ENCODE assay signal across 8 cellular contexts in genomic region chr1:67532452-67533216, GRCh38.
A peak's percentile ranks its signal among the peaks of the same experiment; 100 is the strongest.
DNase-seq lines count a peak whose midpoint lies in the region; ATAC-seq, FAIRE-seq and TF ChIP-seq lines count a peak whose summit lies in the region.

No MANE protein-coding gene starts in this region.

- DNase-seq in COR-L47 (lab: John Stamatoyannopoulos, UW): peak; percentile 50
- peak; percentile 19 for DNase-seq in GM19240 (ENCODE audit: insufficient read length, low spot score)
- DNase-seq in HS-5 (ENCODE audit: low read depth): peak; percentile 61
- peak; percentile 60 for DNase-seq in NCI-H748 treated with DMSO at 0.1 percent for 48 hours (lab: John Stamatoyannopoulos, UW)
- DNase-seq in MCF 10A (ENCODE audit: unreplicated experiment): peak; percentile 76
- peak; percentile 45 for DNase-seq in stomach

- H3K27me3 ChIP-seq in stomach: no peaks in the 10 kb centered on the region

- no peak for TF ChIP-seq POLR2A in stomach (IDR thresholded peaks at IDR 0.05)

- BruUV-seq in MCF 10A (replicated peaks; lab: Mats Ljungman, UMichigan): no TSS peak

- intact Hi-C loops in MCF 10A (cut with micrococcal nuclease): no loop called here
- intact Hi-C loops in stomach (cut with DNase I; ENCODE audit: low total_unique reads): loop anchor here (10.0 kb wide), 1 partner anchor 232 kb away; no protein-coding TSS in a partner anchor

- H3K36me3 ChIP-seq in stomach: no peaks in the 10 kb centered on the region

- no peaks in the 10 kb centered on the region for H3K27me3 Mint-ChIP-seq in MCF 10A (ENCODE audit: insufficient read depth, unreplicated experiment)

- H3K9me3 Mint-ChIP-seq in MCF 10A (ENCODE audit: unreplicated experiment): no peaks in the 10 kb centered on the region

- no peak for TF ChIP-seq EP300 in stomach (IDR thresholded peaks at IDR 0.05)

- CTCF ChIA-PET in MCF 10A (lab: Yijun Ruan, JAX): interaction anchor here (0.6 to 12.4 kb wide), 38 partner anchors 9 to 1153 kb away, joined by 3 to 386 read pairs (median 4); no protein-coding TSS in a partner anchor

- POLR2A ChIA-PET in MCF 10A (lab: Yijun Ruan, JAX): interaction anchor here (0.8 to 7.6 kb wide), 8 partner anchors 29 to 299 kb away, joined by 3 to 69 read pairs (median 4); partner anchors contain the start of gene GADD45A

- H3K27ac ChIP-seq in stomach: peak overlapping the region in 2 of 5 donors; percentile 32 to 72

- H3K4me3 ChIP-seq in stomach: no peak overlapping the region

- TF ChIP-seq CTCF in MCF 10A (IDR thresholded peaks at IDR 0.05; ENCODE audit: unreplicated experiment) (peak; percentile 73), stomach (IDR thresholded peaks at IDR 0.05) (peak in 5 of 7 experiments; percentile 63 to 88 (median 68))

- peaks cover 6% of the 10 kb centered on the region for H3K4me1 Mint-ChIP-seq in MCF 10A (ENCODE audit: insufficient read depth, unreplicated experiment)

- no peak for ATAC-seq in HG02571 (IDR thresholded peaks at IDR 0.05; ENCODE audit: unreplicated experiment)

- H3K4me1 ChIP-seq in stomach: peaks cover 0 to 30% (median 18%) of the 10 kb centered on the region in 4 donors

- H3K9me3 ChIP-seq in stomach: no peaks in the 10 kb centered on the region

- no peak overlapping the region for H3K4me3 Mint-ChIP-seq in MCF 10A (ENCODE audit: unreplicated experiment)

- FAIRE-seq in islet of Langerhans (lab: Jason Lieb, UNC): peak; percentile 82

- WGBS in stomach, 5 donors: 59 to 73% (median 66%) methylated on average over 7 of the region's 7 CpGs

- H3K27ac Mint-ChIP-seq in MCF 10A (ENCODE audit: low read depth, unreplicated experiment): no peak overlapping the region

- peaks cover 6% of the 10 kb centered on the region for H3K36me3 Mint-ChIP-seq in MCF 10A (ENCODE audit: insufficient read depth, unreplicated experiment)

Comparison
In these comparisons a context has a peak if more than half of its experiments do, and no peak if none do; other contexts are left out.
1. DNase-seq: peak in every context shown above with its lines; median percentile 76 in MCF 10A; 61 in HS-5; 60 in NCI-H748 treated with DMSO at 0.1 percent for 48 hours; 50 in COR-L47; 45 in stomach; 19 in GM19240.